8 cellular contexts compared by ENCODE assay signal in genomic region chr2:85578243-85579180, GRCh38. TPM values are rescaled to one million over a fixed set of nuclear protein-coding genes. Genes with fewer than 3 reads are reported as not detected.
DNase-seq lines count a peak whose midpoint lies in the region; ATAC-seq, FAIRE-seq and TF ChIP-seq lines count a peak whose summit lies in the region.

No MANE protein-coding gene starts in this region.

- BruUV-seq in endothelial cell of umbilical vein (replicated peaks; lab: Mats Ljungman, UMichigan) = no TSS peak

- H3K4me3 ChIP-seq in endothelial cell of umbilical vein (replicated peaks in 1 of 3; ENCODE audit: insufficient read depth in 1 of 3, low read depth in 1 of 3, low read length in 3 of 3) = peak overlapping the region in 1 of 3 experiments; percentile 9
- peak overlapping the region; percentile 78 for H3K4me3 ChIP-seq in naive thymus-derived CD4-positive, alpha-beta T cell (ENCODE audit: low read length)

- H3K23me2 ChIP-seq in H9 (ENCODE audit: insufficient read length, low read depth, low read length, poor library complexity, severe bottlenecking) = no peaks in the 10 kb centered on the region

- H3K36me3 ChIP-seq in endothelial cell of umbilical vein (ENCODE audit: control insufficient read depth in 2 of 2, extremely low read depth in 1 of 2, insufficient read depth in 2 of 2, low read length in 2 of 2) = no peaks in the 10 kb centered on the region
- H3K36me3 ChIP-seq in naive thymus-derived CD4-positive, alpha-beta T cell (ENCODE audit: control insufficient read depth in 2 of 3, insufficient read depth in 3 of 3, low read length in 3 of 3) = peaks cover 0 to 13% (median 0%) of the 10 kb centered on the region in 3 experiments

- H3K79me1 ChIP-seq in H9 (ENCODE audit: insufficient read depth, low read depth, low read length, poor library complexity, severe bottlenecking) = no peaks in the 10 kb centered on the region

- no peak overlapping the region for H4K91ac ChIP-seq in H9 (ENCODE audit: insufficient read length, low read depth, low read length)

- no peaks in the 10 kb centered on the region for H3K79me2 ChIP-seq in H9 (ENCODE audit: insufficient read depth, low read length)
- no peaks in the 10 kb centered on the region for H3K79me2 ChIP-seq in endothelial cell of umbilical vein (ENCODE audit: control insufficient read depth, insufficient read depth, low read length)

- H3K4me1 ChIP-seq in H9 (ENCODE audit: insufficient read depth, low read length) = peaks cover 3% of the 10 kb centered on the region; the same call in 1 of the 2 replicates
- H3K4me1 ChIP-seq in endothelial cell of umbilical vein (ENCODE audit: control insufficient read depth, extremely low read depth, insufficient read depth, low read length) = peaks cover 22% of the 10 kb centered on the region
- peaks cover 14 to 31% of the 10 kb centered on the region in 2 donors for H3K4me1 ChIP-seq in naive thymus-derived CD4-positive, alpha-beta T cell (ENCODE audit: control insufficient read depth in 2 of 2, insufficient read depth in 2 of 2, low read length in 2 of 2)

- H3K9me3 Mint-ChIP-seq in H9 = no peaks in the 10 kb centered on the region; a peak in 1 of 5 replicates
- peaks cover 0 to 2% (median 0%) of the 10 kb centered on the region in 11 donors for H3K9me3 Mint-ChIP-seq in naive thymus-derived CD4-positive, alpha-beta T cell

- WGBS in H9 (ENCODE audit: extremely low coverage, insufficient read length, low lambda C conversion rate) = no CpG with 5 or more reads among the region's 19 CpGs

- no peak overlapping the region for H3K14ac ChIP-seq in H9 (ENCODE audit: insufficient read depth, low read length)

- H3K27ac Mint-ChIP-seq in H9 = peak overlapping the region in 2 of 3 experiments; percentile 16 to 90; a peak in 1 of 7 replicates
- H3K27ac Mint-ChIP-seq in naive thymus-derived CD4-positive, alpha-beta T cell = peak overlapping the region; percentile 74 to 99 (median 94)

- CTCF ChIA-PET in GM10248 (lab: Yijun Ruan, JAX) = interaction anchor here (0.9 to 2.6 kb wide), 8 partner anchors 9 to 157 kb away, joined by 3 to 9 read pairs (median 4); no protein-coding TSS in a partner anchor
- CTCF ChIA-PET in RWPE1 (lab: Yijun Ruan, JAX) = interaction anchor here (0.7 to 1.0 kb wide), 2 partner anchors 8 to 24 kb away, joined by 3 read pairs; partner anchors contain the start of gene TMEM150A
- CTCF ChIA-PET in endothelial cell of umbilical vein (lab: Charles Lee) = interaction anchor here (1.0 to 2.4 kb wide), 5 partner anchors 9 to 30 kb away, joined by 3 to 5 read pairs (median 5); partner anchors contain the start of gene RNF181
- CTCF ChIA-PET in naive thymus-derived CD4-positive, alpha-beta T cell (lab: Charles Lee) = interaction anchor here (0.6 kb wide), 1 partner anchor 25 kb away, joined by 4 read pairs; no protein-coding TSS in a partner anchor

- ATAC-seq in naive thymus-derived CD4-positive, alpha-beta T cell = peak; percentile 69
- no peak for ATAC-seq in GM18861 (IDR thresholded peaks at IDR 0.05; ENCODE audit: unreplicated experiment)

- no peak overlapping the region for H2BK120ac ChIP-seq in H9 (ENCODE audit: low read depth, low read length, poor library complexity, severe bottlenecking)

- H3K4ac ChIP-seq in H9 (ENCODE audit: low read depth, low read length) = no peak overlapping the region

- H3K18ac ChIP-seq in H9 (ENCODE audit: insufficient read length, low read depth, low read length) = no peak overlapping the region

- H3K9me3 ChIP-seq in H9 (ENCODE audit: control insufficient read depth, low read depth, low read length) = no peaks in the 10 kb centered on the region
- no peaks in the 10 kb centered on the region for H3K9me3 ChIP-seq in endothelial cell of umbilical vein (replicated peaks; ENCODE audit: control insufficient read depth, insufficient read depth, low read length)
- no peaks in the 10 kb centered on the region for H3K9me3 ChIP-seq in naive thymus-derived CD4-positive, alpha-beta T cell (ENCODE audit: control insufficient read depth in 2 of 3, low read length in 3 of 3)

- dilution Hi-C loops in endothelial cell of umbilical vein (cut with MboI; ENCODE audit: extremely low pct_ligation_motif_present, low sequenced_read_pairs) = no loop called here

- H3K27ac ChIP-seq in H9 (ENCODE audit: insufficient read length, low read depth, low read length) = no peak overlapping the region
- H3K27ac ChIP-seq in RWPE1 = peak overlapping the region; percentile 88
- no peak overlapping the region for H3K27ac ChIP-seq in endothelial cell of umbilical vein (ENCODE audit: insufficient read depth, low read depth, low read length)
- peak overlapping the region; percentile 86 for H3K27ac ChIP-seq in naive thymus-derived CD4-positive, alpha-beta T cell (ENCODE audit: low read depth, low read length)

- no peak overlapping the region for H4K5ac ChIP-seq in H9 (ENCODE audit: insufficient read length, low read depth, low read length)

- POLR2A ChIA-PET in GM10248 (lab: Yijun Ruan, JAX) = interaction anchor here (1.1 to 1.3 kb wide), 2 partner anchors 39 kb away, joined by 8 to 12 read pairs; partner anchors contain the start of gene MAT2A
- POLR2A ChIA-PET in RWPE1 (lab: Yijun Ruan, JAX; ENCODE audit: low non-redundant PET) = interaction anchor here (0.6 to 2.2 kb wide), 3 partner anchors 17 to 71 kb away, joined by 3 to 6 read pairs (median 5); partner anchors contain the start of genes C2orf68 and RNF181
- POLR2A ChIA-PET in endothelial cell of umbilical vein (lab: Charles Lee) = interaction anchor here (1.0 kb wide), 1 partner anchor 40 kb away, joined by 6 read pairs; the partner anchor contains the start of gene MAT2A
- POLR2A ChIA-PET in naive thymus-derived CD4-positive, alpha-beta T cell (lab: Charles Lee) = interaction anchor here (0.7 to 5.7 kb wide), 14 partner anchors 9 to 252 kb away, joined by 3 to 50 read pairs (median 5); partner anchors contain the start of genes GGCX, MAT2A, RNF181 and SH2D6

- H2BK20ac ChIP-seq in H9 (ENCODE audit: low read depth, low read length, poor library complexity, severe bottlenecking) = no peak overlapping the region

- H2BK15ac ChIP-seq in H9 (ENCODE audit: low read depth, low read length) = no peak overlapping the region

- DNase-seq in GM10248 (ENCODE audit: extremely low spot score) = peak; percentile 52
- DNase-seq in H9 = peak; percentile 50
- DNase-seq in RWPE1 (ENCODE audit: low spot score) = no peak
- DNase-seq in endothelial cell of umbilical vein (ENCODE audit: low read depth, low spot score) = no peak
- DNase-seq in naive thymus-derived CD4-positive, alpha-beta T cell = no peak
- no peak for DNase-seq in midbrain (lab: John Stamatoyannopoulos, UW)
- no peak for DNase-seq in globus pallidus (ENCODE audit: low spot score)

- peak; percentile 70 for FAIRE-seq in endothelial cell of umbilical vein (lab: Jason Lieb, UNC)

- H3K4me3 Mint-ChIP-seq in H9 = peak overlapping the region; percentile 71 to 84
- peak overlapping the region; percentile 89 to 96 (median 92) for H3K4me3 Mint-ChIP-seq in naive thymus-derived CD4-positive, alpha-beta T cell

- H3K23ac ChIP-seq in H9 (ENCODE audit: insufficient read length, low read depth, low read length) = no peak overlapping the region

- intact Hi-C loops in endothelial cell of umbilical vein (cut with micrococcal nuclease) = loop anchor here (1.0 kb wide), 1 partner anchor 7 kb away; no protein-coding TSS in a partner anchor
- intact Hi-C loops in naive thymus-derived CD4-positive, alpha-beta T cell (cut with micrococcal nuclease) = loop anchor here (2.0 to 5.0 kb wide), 2 partner anchors 16 to 34 kb away; partner anchors contain the start of genes C2orf68 (in 1 of the 2) and RNF181 (in 1 of the 2)

- H4K20me1 ChIP-seq in H9 (ENCODE audit: control insufficient read depth, insufficient read depth, insufficient read length) = no peaks in the 10 kb centered on the region
- no peaks in the 10 kb centered on the region for H4K20me1 ChIP-seq in endothelial cell of umbilical vein (replicated peaks; ENCODE audit: control insufficient read depth, extremely low read depth, insufficient read depth, low read length)

- H3K9ac ChIP-seq in H9 (ENCODE audit: extremely low read depth, insufficient read length, low read length) = no peak overlapping the region
- H3K9ac ChIP-seq in endothelial cell of umbilical vein (replicated peaks; ENCODE audit: extremely low read depth, insufficient read depth, low read length) = no peak overlapping the region

- TF ChIP-seq CTCF in GM10248 (IDR thresholded peaks at IDR 0.05; ENCODE audit: control extremely low read depth, extremely low read depth, low read depth, missing control alignments) = no peak
- no peak for TF ChIP-seq CTCF in H9 (conservative IDR thresholded peaks at IDR 0.05)
- no peak for TF ChIP-seq CTCF in RWPE1 (conservative IDR thresholded peaks at IDR 0.05; ENCODE audit: low read depth)
- no peak for TF ChIP-seq CTCF in endothelial cell of umbilical vein (IDR thresholded peaks at IDR 0.05; ENCODE audit: extremely low read depth in 1 of 2, insufficient read depth in 1 of 2, low read depth in 1 of 2, low read length in 2 of 2)

- no peak overlapping the region for H4K8ac ChIP-seq in H9 (replicated peaks; ENCODE audit: insufficient read length, low read depth, low read length)

- no peak overlapping the region for H3K56ac ChIP-seq in H9 (ENCODE audit: insufficient read length, low read depth, low read length)

- no peaks in the 10 kb centered on the region; a peak in 2 of 7 replicates for H3K36me3 Mint-ChIP-seq in H9 (ENCODE audit: insufficient read depth in 1 of 3, low read depth in 3 of 3)
- H3K36me3 Mint-ChIP-seq in naive thymus-derived CD4-positive, alpha-beta T cell = peaks cover 0 to 17% (median 12%) of the 10 kb centered on the region in 5 donors

- no peak for TF ChIP-seq POLR2A in endothelial cell of umbilical vein (IDR thresholded peaks at IDR 0.05; ENCODE audit: low read depth, low read length)

- no peak overlapping the region for H2AFZ ChIP-seq in H9 (ENCODE audit: low read length)
- peak overlapping the region; percentile 53 for H2AFZ ChIP-seq in endothelial cell of umbilical vein (ENCODE audit: low read depth, low read length)

- no peaks in the 10 kb centered on the region for H3K27me3 ChIP-seq in H9 (ENCODE audit: insufficient read depth, low read length)
- no peaks in the 10 kb centered on the region for H3K27me3 ChIP-seq in endothelial cell of umbilical vein (ENCODE audit: control insufficient read depth in 2 of 2, insufficient read depth in 2 of 2, low read length in 2 of 2)
- no peaks in the 10 kb centered on the region for H3K27me3 ChIP-seq in naive thymus-derived CD4-positive, alpha-beta T cell (ENCODE audit: control insufficient read depth in 2 of 2, insufficient read depth in 2 of 2, low read length in 2 of 2)

- H3K4me2 ChIP-seq in H9 (ENCODE audit: insufficient read depth, insufficient read length, low read length) (peak overlapping the region; percentile 62), endothelial cell of umbilical vein (ENCODE audit: insufficient read depth, low read length) (peak overlapping the region; percentile 54)

- no peak overlapping the region for H2AK5ac ChIP-seq in H9 (ENCODE audit: insufficient read length, low read length)

- H3K4me1 Mint-ChIP-seq in H9 = peaks cover 28% of the 10 kb centered on the region in 2 experiments
- H3K4me1 Mint-ChIP-seq in naive thymus-derived CD4-positive, alpha-beta T cell = peaks cover 37 to 56% (median 48%) of the 10 kb centered on the region in 7 donors

- peaks cover 40% of the 10 kb centered on the region for H3K27me3 Mint-ChIP-seq in H9 (ENCODE audit: low read depth)
- H3K27me3 Mint-ChIP-seq in naive thymus-derived CD4-positive, alpha-beta T cell = no peaks in the 10 kb centered on the region

- no peak overlapping the region for H2BK5ac ChIP-seq in H9 (ENCODE audit: insufficient read length, low read length)

- no peaks in the 10 kb centered on the region for H3K9me1 ChIP-seq in endothelial cell of umbilical vein (replicated peaks; ENCODE audit: control insufficient read depth, extremely low read depth, insufficient read depth, low read length)

- H3T11ph ChIP-seq in H9 (ENCODE audit: low read length) = no peak overlapping the region

- H2BK12ac ChIP-seq in H9 (ENCODE audit: insufficient read length, low read depth, low read length) = no peak overlapping the region

RNA-seq across cellular contexts. Expression of gene VAMP8, which starts 1.1 kb away (rescaled TPM):
- 33.4 and 34.3 TPM in 2 replicates for total RNA-seq in H9 (2021)
- total RNA-seq in endothelial cell of umbilical vein = 35.8 and 39.0 TPM in 2 replicates
- polyA plus RNA-seq in endothelial cell of umbilical vein = 68.7 and 73.1 TPM in 2 replicates
- polyA plus RNA-seq in endothelial cell of umbilical vein (2011; cell fraction: cytosol; rRNA removed) = 66.7 and 80.9 TPM in 2 replicates
- 26.9 and 29.2 TPM in 2 replicates for polyA plus RNA-seq in endothelial cell of umbilical vein (2011; cell fraction: nucleus; rRNA removed)
- polyA plus RNA-seq in endothelial cell of umbilical vein (2012) = 94.8 and 116 TPM in 2 replicates
- 17.4 and 21.2 TPM in 2 replicates for polyA minus RNA-seq in endothelial cell of umbilical vein
- polyA minus RNA-seq in endothelial cell of umbilical vein (2011; cell fraction: cytosol; rRNA and poly(A)+ RNA removed) = 23.2 TPM
- polyA minus RNA-seq in endothelial cell of umbilical vein (2011; cell fraction: nucleus; rRNA and poly(A)+ RNA removed) = 3.8 and 4.4 TPM in 2 replicates
- total RNA-seq in naive thymus-derived CD4-positive, alpha-beta T cell = 100 to 1,000 TPM in 2 of 5 experiments, 10 to 100 TPM in 3; 55.1 to 137 (median 83.2) TPM
- polyA plus RNA-seq in naive thymus-derived CD4-positive, alpha-beta T cell = 100 to 1,000 TPM; 312 to 347 TPM

RNA-seq across cellular contexts. Expression of gene VAMP5, which starts 5.7 kb away (rescaled TPM):
- 0.57 and 0.59 TPM in 2 replicates for total RNA-seq in H9 (2021)
- 164 and 186 TPM in 2 replicates for total RNA-seq in endothelial cell of umbilical vein
- polyA plus RNA-seq in endothelial cell of umbilical vein = 624 and 648 TPM in 2 replicates
- polyA plus RNA-seq in endothelial cell of umbilical vein (2011; cell fraction: cytosol; rRNA removed) = 398 and 453 TPM in 2 replicates
- polyA plus RNA-seq in endothelial cell of umbilical vein (2011; cell fraction: nucleus; rRNA removed) = 96.0 and 112 TPM in 2 replicates
- polyA plus RNA-seq in endothelial cell of umbilical vein (2012) = 305 and 367 TPM in 2 replicates
- 96.5 and 104 TPM in 2 replicates for polyA minus RNA-seq in endothelial cell of umbilical vein
- not detected for polyA minus RNA-seq in endothelial cell of umbilical vein (2011; cell fraction: cytosol; rRNA and poly(A)+ RNA removed)
- 9.9 and 13.3 TPM in 2 replicates for polyA minus RNA-seq in endothelial cell of umbilical vein (2011; cell fraction: nucleus; rRNA and poly(A)+ RNA removed)
- 10 to 100 TPM; 25.6 to 73.8 (median 35.1) TPM for total RNA-seq in naive thymus-derived CD4-positive, alpha-beta T cell
- 100 to 1,000 TPM; 115 to 121 TPM for polyA plus RNA-seq in naive thymus-derived CD4-positive, alpha-beta T cell

RNA-seq across cellular contexts. Expression of gene RNF181, which starts 17.0 kb away (rescaled TPM):
- total RNA-seq in H9 (2021) (120 and 122 TPM in 2 replicates), endothelial cell of umbilical vein (133 and 142 TPM in 2 replicates)
- 629 and 643 TPM in 2 replicates for polyA plus RNA-seq in endothelial cell of umbilical vein
- 503 and 603 TPM in 2 replicates for polyA plus RNA-seq in endothelial cell of umbilical vein (2011; cell fraction: cytosol; rRNA removed)
- polyA plus RNA-seq in endothelial cell of umbilical vein (2011; cell fraction: nucleus; rRNA removed) = 227 and 271 TPM in 2 replicates
- polyA plus RNA-seq in endothelial cell of umbilical vein (2012) = 260 and 265 TPM in 2 replicates
- 205 and 256 TPM in 2 replicates for polyA minus RNA-seq in endothelial cell of umbilical vein
- 27.7 TPM for polyA minus RNA-seq in endothelial cell of umbilical vein (2011; cell fraction: cytosol; rRNA and poly(A)+ RNA removed)
- 51.5 and 60.1 TPM in 2 replicates for polyA minus RNA-seq in endothelial cell of umbilical vein (2011; cell fraction: nucleus; rRNA and poly(A)+ RNA removed)
- total RNA-seq in naive thymus-derived CD4-positive, alpha-beta T cell = 100 to 1,000 TPM in 1 of 5 experiments, 10 to 100 TPM in 4; 38.5 to 118 (median 61.4) TPM
- polyA plus RNA-seq in naive thymus-derived CD4-positive, alpha-beta T cell = 100 to 1,000 TPM; 168 to 175 TPM

RNA-seq across cellular contexts. Expression of gene GGCX, which starts 17.2 kb away (rescaled TPM):
- total RNA-seq in H9 (2021) (32.2 and 32.9 TPM in 2 replicates), endothelial cell of umbilical vein (44.5 and 48.0 TPM in 2 replicates)
- polyA plus RNA-seq in endothelial cell of umbilical vein = 58.9 and 62.7 TPM in 2 replicates
- 44.7 and 47.0 TPM in 2 replicates for polyA plus RNA-seq in endothelial cell of umbilical vein (2011; cell fraction: cytosol; rRNA removed)
- 48.2 and 60.0 TPM in 2 replicates for polyA plus RNA-seq in endothelial cell of umbilical vein (2011; cell fraction: nucleus; rRNA removed)
- 44.4 and 45.2 TPM in 2 replicates for polyA plus RNA-seq in endothelial cell of umbilical vein (2012)
- 112 and 122 TPM in 2 replicates for polyA minus RNA-seq in endothelial cell of umbilical vein
- polyA minus RNA-seq in endothelial cell of umbilical vein (2011; cell fraction: cytosol; rRNA and poly(A)+ RNA removed) = 15.7 TPM
- polyA minus RNA-seq in endothelial cell of umbilical vein (2011; cell fraction: nucleus; rRNA and poly(A)+ RNA removed) = 33.9 and 40.7 TPM in 2 replicates
- 10 to 100 TPM; 20.4 to 34.2 (median 26.3) TPM for total RNA-seq in naive thymus-derived CD4-positive, alpha-beta T cell
- polyA plus RNA-seq in naive thymus-derived CD4-positive, alpha-beta T cell = 10 to 100 TPM; 11.8 to 12.2 TPM

RNA-seq across cellular contexts. Expression of gene TMEM150A, which starts 24.0 kb away (rescaled TPM):
- total RNA-seq in H9 (2021) (19.0 and 19.3 TPM in 2 replicates), endothelial cell of umbilical vein (14.6 and 17.7 TPM in 2 replicates)
- 35.7 and 44.9 TPM in 2 replicates for polyA plus RNA-seq in endothelial cell of umbilical vein
- 16.7 and 22.6 TPM in 2 replicates for polyA plus RNA-seq in endothelial cell of umbilical vein (2011; cell fraction: cytosol; rRNA removed)
- polyA plus RNA-seq in endothelial cell of umbilical vein (2011; cell fraction: nucleus; rRNA removed) = 33.1 and 43.4 TPM in 2 replicates
- polyA plus RNA-seq in endothelial cell of umbilical vein (2012) = 18.0 and 18.7 TPM in 2 replicates
- 19.8 and 22.4 TPM in 2 replicates for polyA minus RNA-seq in endothelial cell of umbilical vein
- polyA minus RNA-seq in endothelial cell of umbilical vein (2011; cell fraction: cytosol; rRNA and poly(A)+ RNA removed) = 2.2 TPM
- polyA minus RNA-seq in endothelial cell of umbilical vein (2011; cell fraction: nucleus; rRNA and poly(A)+ RNA removed) = 7.1 and 9.5 TPM in 2 replicates
- total RNA-seq in naive thymus-derived CD4-positive, alpha-beta T cell = 10 to 100 TPM in 3 of 5 experiments, 1 to 10 TPM in 2; 5.1 to 17.8 (median 11.2) TPM
- 10 to 100 TPM; 11.1 to 15.4 TPM for polyA plus RNA-seq in naive thymus-derived CD4-positive, alpha-beta T cell

Comparison
In these comparisons a context has a peak if more than half of its experiments do, and no peak if none do; other contexts are left out.
1. DNase-seq: peak in GM10248 (single experiment) and H9 (single experiment); none in RWPE1 (single experiment), endothelial cell of umbilical vein (single experiment), naive thymus-derived CD4-positive, alpha-beta T cell (0 of 9), midbrain (single experiment) and globus pallidus (single experiment).
2. H3K27ac ChIP-seq: peak in RWPE1 (single experiment) and naive thymus-derived CD4-positive, alpha-beta T cell (single experiment); none in H9 (single experiment) and endothelial cell of umbilical vein (single experiment).
3. RNA of gene VAMP5, which starts 5.7 kb away (total RNA-seq): 164 to 186 TPM in endothelial cell of umbilical vein and 25.6 to 73.8 TPM in naive thymus-derived CD4-positive, alpha-beta T cell; 0.57 to 0.59 TPM in H9; every median in the first group is over 10 times any median in the second.